Comparison of ENCODE assay signal across 8 cellular contexts in the genomic region with DNA sequence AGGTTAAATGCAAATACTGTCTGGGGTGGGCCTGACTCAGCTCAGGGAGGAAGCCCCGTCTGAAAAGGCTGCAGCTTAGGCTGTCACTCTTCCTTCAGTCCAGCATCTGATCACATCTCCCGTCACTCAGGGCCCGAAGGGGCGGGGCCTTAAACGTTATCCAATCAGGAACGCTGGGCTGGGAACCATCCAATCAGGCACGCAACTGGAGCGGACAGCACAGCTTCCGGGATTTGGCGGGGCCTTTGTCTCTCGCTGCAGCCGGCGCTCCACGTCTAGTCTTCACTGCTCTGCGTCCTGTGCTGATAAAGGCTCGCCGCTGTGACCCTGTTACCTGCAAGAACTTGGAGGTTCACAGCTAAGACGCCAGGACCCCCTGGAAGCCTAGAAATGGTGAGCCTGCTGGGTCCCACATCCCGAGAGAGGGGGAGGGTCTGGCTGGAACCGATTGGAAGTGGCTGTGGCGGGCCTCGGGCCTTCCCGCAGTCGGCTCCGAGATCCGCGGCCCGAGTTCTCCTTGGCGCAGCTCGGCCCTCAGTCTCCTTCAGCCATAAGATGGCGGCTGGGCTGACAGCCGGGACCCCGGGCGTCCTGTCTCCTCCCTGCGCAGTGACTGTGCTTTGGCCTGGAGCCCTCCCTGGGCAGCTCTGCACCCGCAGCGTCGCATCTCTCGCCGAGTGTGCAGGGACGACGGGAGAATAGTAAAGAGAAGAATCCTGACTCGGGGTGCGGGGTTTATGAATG. TPM values are rescaled to one million over a fixed set of nuclear protein-coding genes. Genes with fewer than 3 reads are reported as not detected.
DNase-seq lines count a peak whose midpoint lies in the region; ATAC-seq and TF ChIP-seq lines count a peak whose summit lies in the region.

A gene (plus strand): TSS at position 248 of the 744 bp plus-strand sequence. CDS start 143 bp downstream, at position 391.

- H3K9me3 ChIP-seq in left ventricle myocardium inferior (replicated peaks), result no peaks in the 10 kb centered on the region

- DNase-seq in GM13977 (ENCODE audit: low spot score), result peak; percentile 92
- DNase-seq in NCI-H1694 (lab: John Stamatoyannopoulos, UW), result peak; percentile 98
- DNase-seq in amygdala (lab: John Stamatoyannopoulos, UW), result peak; percentile 77 to 99 (median 94)
- DNase-seq in left ventricle myocardium inferior, result peak; percentile 97
- peak; percentile 91 for DNase-seq in progenitor cell of endocrine pancreas (ENCODE audit: low spot score, unreplicated experiment)

- ATAC-seq in HG02884 (IDR thresholded peaks at IDR 0.05; ENCODE audit: unreplicated experiment), result peak; percentile 98

- H3K4me3 Mint-ChIP-seq in T-helper 1 cell treated with Interleukin-12 subunit alpha and Interleukin-12 subunit beta and Interleukin-4 antibody, amounts not matched to agents 30 μg/mL and 1 μg/mL, for 36 hours, result peak within 1 kb of the TSS; percentile 95
- H3K4me3 Mint-ChIP-seq in progenitor cell of endocrine pancreas (ENCODE audit: low read depth), result peak within 1 kb of the TSS; percentile 98

- H3K36me3 ChIP-seq in left ventricle myocardium inferior, result no peaks in the 10 kb centered on the region
- H3K36me3 ChIP-seq in urinary bladder (ENCODE audit: insufficient read depth), result no peaks in the 10 kb centered on the region

- WGBS in urinary bladder, result under 1% methylated on average over 44 of the region's 44 CpGs

- no peaks in the 10 kb centered on the region for H3K9me3 Mint-ChIP-seq in T-helper 1 cell treated with Interleukin-12 subunit alpha and Interleukin-12 subunit beta and Interleukin-4 antibody, amounts not matched to agents 30 μg/mL and 1 μg/mL, for 36 hours
- H3K9me3 Mint-ChIP-seq in progenitor cell of endocrine pancreas (ENCODE audit: low read depth), result no peaks in the 10 kb centered on the region

- in situ Hi-C loops in GM13977 (cut with MboI; ENCODE audit: low pct_unique_long_range_greater_than_20kb, low sequenced_read_pairs, unreplicated experiment), result no loop called here

- peak within 1 kb of the TSS; percentile 86 for H3K27ac ChIP-seq in left ventricle myocardium inferior (replicated peaks)
- H3K27ac ChIP-seq in urinary bladder (ENCODE audit: low read depth), result peak within 1 kb of the TSS; percentile 38

- H3K4me1 ChIP-seq in left ventricle myocardium inferior (peaks cover 19% of the 10 kb centered on the region), urinary bladder (ENCODE audit: insufficient read depth) (peaks cover 6% of the 10 kb centered on the region)

- H3K27me3 ChIP-seq in left ventricle myocardium inferior (ENCODE audit: low read depth), result no peaks in the 10 kb centered on the region

- H3K4me3 ChIP-seq in left ventricle myocardium inferior (peak within 1 kb of the TSS; percentile 86), urinary bladder (ENCODE audit: low read depth, low read length) (peak within 1 kb of the TSS; percentile 70)

- H3K27me3 Mint-ChIP-seq in T-helper 1 cell treated with Interleukin-12 subunit alpha and Interleukin-12 subunit beta and Interleukin-4 antibody, amounts not matched to agents 30 μg/mL and 1 μg/mL, for 36 hours (ENCODE audit: low read depth), result no peaks in the 10 kb centered on the region
- no peaks in the 10 kb centered on the region for H3K27me3 Mint-ChIP-seq in progenitor cell of endocrine pancreas

- H3K27ac Mint-ChIP-seq in T-helper 1 cell treated with Interleukin-12 subunit alpha and Interleukin-12 subunit beta and Interleukin-4 antibody, amounts not matched to agents 30 μg/mL and 1 μg/mL, for 36 hours, result peak within 1 kb of the TSS; percentile 92
- peak within 1 kb of the TSS; percentile 99 for H3K27ac Mint-ChIP-seq in progenitor cell of endocrine pancreas

- H3K4me1 Mint-ChIP-seq in T-helper 1 cell treated with Interleukin-12 subunit alpha and Interleukin-12 subunit beta and Interleukin-4 antibody, amounts not matched to agents 30 μg/mL and 1 μg/mL, for 36 hours (ENCODE audit: low read depth), result peaks cover 18% of the 10 kb centered on the region
- H3K4me1 Mint-ChIP-seq in progenitor cell of endocrine pancreas (ENCODE audit: low read depth), result peaks cover 21% of the 10 kb centered on the region

- TF ChIP-seq CTCF in GM13977 (IDR thresholded peaks at IDR 0.05; ENCODE audit: extremely low read depth, insufficient read depth, missing control alignments) (no peak), left ventricle myocardium inferior (IDR thresholded peaks at IDR 0.05; ENCODE audit: borderline replicate concordance) (no peak), progenitor cell of endocrine pancreas (IDR thresholded peaks at IDR 0.05; ENCODE audit: unreplicated experiment) (no peak)

- intact Hi-C loops in left ventricle myocardium inferior (cut with micrococcal nuclease), result no loop called here

- H3K36me3 Mint-ChIP-seq in T-helper 1 cell treated with Interleukin-12 subunit alpha and Interleukin-12 subunit beta and Interleukin-4 antibody, amounts not matched to agents 30 μg/mL and 1 μg/mL, for 36 hours (ENCODE audit: low read depth), result peaks cover 22% of the 10 kb centered on the region
- peaks cover 6% of the 10 kb centered on the region for H3K36me3 Mint-ChIP-seq in progenitor cell of endocrine pancreas (ENCODE audit: insufficient read depth)

RNA-seq across cellular contexts. Expression of the gene that starts here (rescaled TPM):
- total RNA-seq in left ventricle myocardium inferior, result 2.7 TPM
- total RNA-seq in progenitor cell of endocrine pancreas, result 20.6 and 24.1 TPM in 2 replicates
- total RNA-seq in urinary bladder, result 30.6 TPM
- polyA plus RNA-seq in urinary bladder, result 3.0 TPM

Comparison
In these comparisons a context has a peak if more than half of its experiments do, and no peak if none do; other contexts are left out.
1. Peak in every context shown above with its lines: DNase-seq, ATAC-seq, H3K4me3 ChIP-seq and H3K27ac ChIP-seq.